In the genomic region with DNA sequence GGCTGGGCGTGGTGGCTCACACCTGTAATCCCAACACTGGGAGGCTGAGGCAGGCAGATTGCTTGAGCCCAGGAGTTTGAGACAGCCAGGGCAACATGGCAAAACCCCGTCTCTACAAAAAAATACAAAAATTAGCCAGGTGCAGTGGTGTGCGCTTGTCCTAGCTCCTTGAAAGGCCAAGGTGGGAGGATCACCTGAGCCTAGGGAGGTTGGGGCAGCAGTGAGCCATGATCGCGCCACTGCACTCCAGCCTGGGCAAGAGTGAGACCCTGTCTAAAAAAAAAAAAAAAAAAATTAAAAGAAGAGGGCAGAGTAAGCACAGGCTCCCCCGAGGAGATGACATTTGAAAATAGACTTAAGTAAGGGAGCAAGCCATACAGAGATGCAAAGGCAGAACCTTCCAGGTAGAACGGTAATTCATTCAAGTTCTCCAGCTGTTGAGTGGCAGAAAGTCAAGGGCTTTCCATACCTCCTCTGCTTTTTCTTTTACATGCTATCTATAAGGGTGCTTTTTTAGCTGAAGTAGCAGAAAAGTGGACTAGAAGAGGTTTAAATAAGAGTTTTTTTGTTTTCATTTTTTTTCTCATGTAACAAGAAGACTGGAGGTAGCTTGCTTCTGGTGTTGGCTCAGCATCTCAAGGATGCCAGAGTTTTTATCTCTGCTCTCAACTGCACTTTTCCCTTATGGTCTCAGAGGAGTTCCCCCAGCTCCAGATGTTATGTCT, we compare ENCODE assay signal across 1 cellular context.
TF ChIP-seq lines count a peak whose summit lies in the region.

No MANE protein-coding gene starts in this region.

TF ChIP-seq in IMR-90, 13 proteins besides CTCF, POLR2A, EP300 and RAD21:
- TF ChIP-seq MAZ (IDR thresholded peaks at IDR 0.05; ENCODE audit: borderline replicate concordance, low read depth, low read length), result no peak
- no peak for TF ChIP-seq RCOR1 (IDR thresholded peaks at IDR 0.05; ENCODE audit: insufficient replicate concordance, low read length)
- no peak for TF ChIP-seq MAFK (IDR thresholded peaks at IDR 0.05; ENCODE audit: low read depth, low read length)
- TF ChIP-seq CEBPB (IDR thresholded peaks at IDR 0.05; ENCODE audit: low read depth, low read length), result no peak
- TF ChIP-seq SMC3 (IDR thresholded peaks at IDR 0.05; ENCODE audit: low read depth, low read length), result no peak
- no peak for TF ChIP-seq RFX5 (IDR thresholded peaks at IDR 0.05; ENCODE audit: low read depth, low read length)
- TF ChIP-seq BHLHE40 (IDR thresholded peaks at IDR 0.05; ENCODE audit: low read depth, low read length), result no peak
- TF ChIP-seq, protein P1, sequence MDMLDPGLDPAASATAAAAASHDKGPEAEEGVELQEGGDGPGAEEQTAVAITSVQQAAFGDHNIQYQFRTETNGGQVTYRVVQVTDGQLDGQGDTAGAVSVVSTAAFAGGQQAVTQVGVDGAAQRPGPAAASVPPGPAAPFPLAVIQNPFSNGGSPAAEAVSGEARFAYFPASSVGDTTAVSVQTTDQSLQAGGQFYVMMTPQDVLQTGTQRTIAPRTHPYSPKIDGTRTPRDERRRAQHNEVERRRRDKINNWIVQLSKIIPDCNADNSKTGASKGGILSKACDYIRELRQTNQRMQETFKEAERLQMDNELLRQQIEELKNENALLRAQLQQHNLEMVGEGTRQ (IDR thresholded peaks at IDR 0.05; ENCODE audit: low read depth, low read length), result no peak
- TF ChIP-seq, protein P2, sequence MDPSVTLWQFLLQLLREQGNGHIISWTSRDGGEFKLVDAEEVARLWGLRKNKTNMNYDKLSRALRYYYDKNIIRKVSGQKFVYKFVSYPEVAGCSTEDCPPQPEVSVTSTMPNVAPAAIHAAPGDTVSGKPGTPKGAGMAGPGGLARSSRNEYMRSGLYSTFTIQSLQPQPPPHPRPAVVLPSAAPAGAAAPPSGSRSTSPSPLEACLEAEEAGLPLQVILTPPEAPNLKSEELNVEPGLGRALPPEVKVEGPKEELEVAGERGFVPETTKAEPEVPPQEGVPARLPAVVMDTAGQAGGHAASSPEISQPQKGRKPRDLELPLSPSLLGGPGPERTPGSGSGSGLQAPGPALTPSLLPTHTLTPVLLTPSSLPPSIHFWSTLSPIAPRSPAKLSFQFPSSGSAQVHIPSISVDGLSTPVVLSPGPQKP (IDR thresholded peaks at IDR 0.05; ENCODE audit: borderline replicate concordance, low read depth, low read length), result no peak
- no peak for TF ChIP-seq FOS (IDR thresholded peaks at IDR 0.05; ENCODE audit: low read depth, low read length)
- no peak for TF ChIP-seq CHD1 (IDR thresholded peaks at IDR 0.05; ENCODE audit: low read depth, low read length)
- no peak for TF ChIP-seq MXI1 (IDR thresholded peaks at IDR 0.05; ENCODE audit: borderline replicate concordance, low read depth, low read length)
- no peak for TF ChIP-seq NFE2L2 (IDR thresholded peaks at IDR 0.05; ENCODE audit: low read depth, low read length)
